In genomic region chr18:77314952-77315351, GRCh38 we compare ENCODE assay signal across 24 cellular contexts.
DNase-seq lines count a peak whose midpoint lies in the region; ATAC-seq, FAIRE-seq and TF ChIP-seq lines count a peak whose summit lies in the region.
"Had no signal": no experiment of that assay in that cellular context is flagged by ENCODE, and none has a peak within 500 bp of the region (broad histone marks: within the 10 kb centered on the region; RNA-seq: fewer than 3 reads in every experiment).

No MANE protein-coding gene starts in this region.

- H3K9me3 ChIP-seq in H1 (ENCODE audit: insufficient read depth in 2 of 2, low read depth in 1 of 2, low read length in 1 of 2) (no peaks in the 10 kb centered on the region), mucosa of descending colon (no peaks in the 10 kb centered on the region), suprapubic skin (no peaks in the 10 kb centered on the region)
- H3K9me3 ChIP-seq: A549; BE2C; BLaER1 treated with 17β-estradiol and CSF1 and Interleukin-3, amounts not matched to agents 10 nM and 100 nM; HAP-1 had no signal

- H4K5ac ChIP-seq in H1 (ENCODE audit: insufficient read length, low read depth, low read length), result no peak overlapping the region

- POLR2A ChIA-PET in H1 (lab: Charles Lee; ENCODE audit: partially characterized antibody) (no interaction called here), MCF 10A (lab: Yijun Ruan, JAX) (no interaction called here)

- no peaks in the 10 kb centered on the region for H3K27me3 Mint-ChIP-seq in GM23338 (ENCODE audit: insufficient read depth, low read depth, poor library complexity)
- H3K27me3 Mint-ChIP-seq in MCF 10A (ENCODE audit: insufficient read depth, unreplicated experiment), result no peaks in the 10 kb centered on the region

- H3K27ac ChIP-seq in GM23338 (ENCODE audit: low read depth), result no peak overlapping the region
- no peak overlapping the region for H3K27ac ChIP-seq in H1 (ENCODE audit: low read depth, low read length)
- H3K27ac ChIP-seq in suprapubic skin, result no peak overlapping the region
- H3K27ac ChIP-seq: A549; BLaER1 treated with 17β-estradiol and CSF1 and Interleukin-3, amounts not matched to agents 10 nM and 100 nM had no signal

- CTCF ChIA-PET in H1 (lab: Charles Lee; ENCODE audit: partially characterized antibody) (no interaction called here), MCF 10A (lab: Yijun Ruan, JAX) (no interaction called here)

- H3K23ac ChIP-seq in H1 (ENCODE audit: insufficient read length), result no peak overlapping the region

- H2BK120ac ChIP-seq in H1 (replicated peaks; ENCODE audit: low read depth, low read length), result no peak overlapping the region

- DNase-seq in GM23338 (ENCODE audit: low spot score) (no peak), H1 (ENCODE audit: low read depth in 1 of 2, low spot score in 2 of 2) (no peak), mucosa of descending colon (no peak), NCI-H526 treated with DMSO at 0.1 percent for 48 hours (lab: John Stamatoyannopoulos, UW) (no peak), suprapubic skin (ENCODE audit: low spot score in 2 of 2) (no peak), MCF 10A (ENCODE audit: unreplicated experiment) (no peak)
- DNase-seq: 8988T; ACHN; AML-193; BE2C; CD4-positive, alpha-beta T cell; CD8-positive, alpha-beta memory T cell; DMS53; DMS79 treated with DMSO at 0.1 percent for 48 hours; GF-D8; HFFc6 had no signal

- H4K8ac ChIP-seq in H1 (ENCODE audit: extremely low read depth, insufficient read depth, low read length), result no peak overlapping the region

- H2BK5ac ChIP-seq in H1 (ENCODE audit: low read depth, low read length), result no peak overlapping the region

- WGBS in H1 (ENCODE audit: extremely low coverage in 1 of 2, insufficient coverage in 1 of 2, insufficient read length in 1 of 2, insufficient replicate concordance in 2 of 2, low coverage in 1 of 2, low lambda C conversion rate in 2 of 2, missing lambda C conversion rate in 1 of 2), 2 experiments, result 92% methylated on average over 10 of the region's 10 CpGs; no CpG with 5 or more reads in 1 of the 2 experiments
- 96% methylated on average over 10 of the region's 10 CpGs for WGBS in suprapubic skin

- H3K9ac ChIP-seq in H1 (replicated peaks in 1 of 4; ENCODE audit: extremely low read depth in 1 of 4, low read depth in 3 of 4, low read length in 3 of 4), result no peak overlapping the region
- H3K9ac ChIP-seq: BLaER1 treated with 17β-estradiol and CSF1 and Interleukin-3, amounts not matched to agents 10 nM and 100 nM had no signal

- 0 out of 2 replicates have a peak, but pooled peaks cover 4% of the 10 kb centered on the region for H3K9me2 ChIP-seq in GM23338 (ENCODE audit: insufficient read depth)

- TF ChIP-seq CTCF in GM23338 (conservative IDR thresholded peaks at IDR 0.05; ENCODE audit: low read depth in 2 of 2), result no peak
- TF ChIP-seq CTCF in H1 (IDR thresholded peaks at IDR 0.05; ENCODE audit: control extremely low read depth in 1 of 3, insufficient read depth in 1 of 3, low read depth in 1 of 3, low read length in 3 of 3), result no peak
- no peak for TF ChIP-seq CTCF in mucosa of descending colon (IDR thresholded peaks at IDR 0.05)
- TF ChIP-seq CTCF in suprapubic skin (IDR thresholded peaks at IDR 0.05), result no peak
- TF ChIP-seq CTCF in MCF 10A (IDR thresholded peaks at IDR 0.05; ENCODE audit: unreplicated experiment), result no peak

- no peak overlapping the region for H3K4ac ChIP-seq in H1 (replicated peaks; ENCODE audit: insufficient read length, low read depth, low read length)

- no peaks in the 10 kb centered on the region for H3F3A ChIP-seq in GM23338 (replicated peaks; ENCODE audit: low read depth)

- TF ChIP-seq RAD21 in H1 (IDR thresholded peaks at IDR 0.05 in 1 of 2, conservative IDR thresholded peaks at IDR 0.05 in 1 of 2; ENCODE audit: low read depth in 2 of 2, low read length in 2 of 2), result no peak

- no peak overlapping the region for H3K4me2 ChIP-seq in GM23338
- H3K4me2 ChIP-seq in H1 (ENCODE audit: insufficient read depth in 1 of 2, low read depth in 2 of 2, low read length in 2 of 2), result no peak overlapping the region
- H3K4me2 ChIP-seq: A549; BLaER1 treated with 17β-estradiol and CSF1 and Interleukin-3, amounts not matched to agents 10 nM and 100 nM had no signal

- no peaks in the 10 kb centered on the region for H3K79me2 ChIP-seq in GM23338 (replicated peaks; ENCODE audit: insufficient read depth)
- H3K79me2 ChIP-seq in H1 (ENCODE audit: control insufficient read depth in 1 of 2, insufficient read depth in 2 of 2, low read length in 2 of 2), result no peaks in the 10 kb centered on the region

- intact Hi-C loops in mucosa of descending colon (cut with DNase I, micrococcal nuclease), result no loop called here
- intact Hi-C loops in MCF 10A (cut with micrococcal nuclease), result no loop called here

- H3K4me3 Mint-ChIP-seq in GM23338, result no peak overlapping the region
- H3K4me3 Mint-ChIP-seq in MCF 10A (ENCODE audit: unreplicated experiment), result no peak overlapping the region
- H3K4me3 Mint-ChIP-seq: CD14-positive monocyte; CD4-positive, alpha-beta T cell; CD8-positive, alpha-beta memory T cell; HFFc6 had no signal

- H2AFZ ChIP-seq in GM23338 (no peak overlapping the region), H1 (ENCODE audit: low read length) (no peak overlapping the region)

- H4K20me1 ChIP-seq in GM23338 (replicated peaks; ENCODE audit: insufficient read depth), result no peaks in the 10 kb centered on the region
- no peaks in the 10 kb centered on the region for H4K20me1 ChIP-seq in H1 (replicated peaks in 1 of 2; ENCODE audit: control insufficient read depth in 1 of 2, insufficient read depth in 2 of 2, low read length in 2 of 2)
- H4K20me1 ChIP-seq: BLaER1 treated with 17β-estradiol and CSF1 and Interleukin-3, amounts not matched to agents 10 nM and 100 nM had no signal

- H3K79me1 ChIP-seq in H1 (ENCODE audit: low read depth, low read length), result no peaks in the 10 kb centered on the region

- 0 out of 2 replicates have a peak overlapping the region, but pooled peaks have one; percentile 48 for H2AK5ac ChIP-seq in H1 (ENCODE audit: low read depth, low read length)

- H3K4me1 Mint-ChIP-seq in GM23338 (peaks cover 18% of the 10 kb centered on the region), MCF 10A (ENCODE audit: insufficient read depth, unreplicated experiment) (peaks cover 9% of the 10 kb centered on the region)
- H3K4me1 Mint-ChIP-seq: CD14-positive monocyte; CD8-positive, alpha-beta memory T cell had no signal

- no peak for ATAC-seq in GM23338
- peak; percentile 61 for ATAC-seq in mucosa of descending colon
- ATAC-seq in GM18519 (IDR thresholded peaks at IDR 0.05; ENCODE audit: low FRiP score, unreplicated experiment), result no peak
- ATAC-seq: A549 had no signal

- no peaks in the 10 kb centered on the region for H3K27me3 ChIP-seq in GM23338 (ENCODE audit: insufficient read depth)
- H3K27me3 ChIP-seq in H1 (replicated peaks in 1 of 4; ENCODE audit: control insufficient read depth in 3 of 4, extremely low read depth in 1 of 4, insufficient read depth in 3 of 4, low read length in 3 of 4), result no peaks in the 10 kb centered on the region
- no peaks in the 10 kb centered on the region for H3K27me3 ChIP-seq in suprapubic skin
- H3K27me3 ChIP-seq: BE2C; BLaER1 treated with 17β-estradiol and CSF1 and Interleukin-3, amounts not matched to agents 10 nM and 100 nM had no signal

- H3K23me2 ChIP-seq in H1 (ENCODE audit: low read depth, low read length), result no peaks in the 10 kb centered on the region

- H3K14ac ChIP-seq in H1 (ENCODE audit: insufficient read length), result no peak overlapping the region

- no peak overlapping the region for H4K91ac ChIP-seq in H1 (replicated peaks; ENCODE audit: insufficient read length, low read length)

- peak overlapping the region; percentile 47; the same call in 1 of the 2 replicates for H3K27ac Mint-ChIP-seq in GM23338
- no peak overlapping the region for H3K27ac Mint-ChIP-seq in MCF 10A (ENCODE audit: low read depth, unreplicated experiment)
- H3K27ac Mint-ChIP-seq: CD14-positive monocyte; CD4-positive, alpha-beta T cell; CD8-positive, alpha-beta memory T cell; HFFc6 had no signal

- no peak overlapping the region; the same call in 1 of the 2 replicates for H2BK12ac ChIP-seq in H1 (ENCODE audit: low read depth, low read length)

- peaks cover 19% of the 10 kb centered on the region for H3K4me1 ChIP-seq in GM23338 (ENCODE audit: insufficient read depth)
- H3K4me1 ChIP-seq in H1 (replicated peaks in 1 of 4; ENCODE audit: control insufficient read depth in 3 of 4, insufficient read depth in 4 of 4, low read length in 3 of 4), result no peaks in the 10 kb centered on the region
- no peaks in the 10 kb centered on the region for H3K4me1 ChIP-seq in mucosa of descending colon (ENCODE audit: low read depth)
- H3K4me1 ChIP-seq in suprapubic skin, result no peaks in the 10 kb centered on the region
- H3K4me1 ChIP-seq: A549, BE2C, HAP-1 had no signal

- TF ChIP-seq EP300 in H1 (IDR thresholded peaks at IDR 0.05; ENCODE audit: borderline replicate concordance in 1 of 2, low read depth in 2 of 2, low read length in 2 of 2) (no peak), suprapubic skin (IDR thresholded peaks at IDR 0.05) (no peak)

- H3K4me3 ChIP-seq in GM23338 (no peak overlapping the region), H1 (ENCODE audit: extremely low read depth in 1 of 4, insufficient read depth in 2 of 4, low read depth in 3 of 4, low read length in 4 of 4) (no peak overlapping the region), mucosa of descending colon (no peak overlapping the region), suprapubic skin (no peak overlapping the region)
- H3K4me3 ChIP-seq: A549; BLaER1 treated with 17β-estradiol and CSF1 and Interleukin-3, amounts not matched to agents 10 nM and 100 nM; HAP-1 had no signal

- H3K36me3 Mint-ChIP-seq in GM23338 (ENCODE audit: low read depth) (no peaks in the 10 kb centered on the region), MCF 10A (ENCODE audit: insufficient read depth, unreplicated experiment) (no peaks in the 10 kb centered on the region)
- H3K36me3 Mint-ChIP-seq: CD14-positive monocyte; CD8-positive, alpha-beta memory T cell had no signal

- H3K56ac ChIP-seq in H1 (replicated peaks; ENCODE audit: insufficient read length, low read depth, low read length), result no peak overlapping the region

- H3K36me3 ChIP-seq in GM23338 (ENCODE audit: insufficient read depth) (no peaks in the 10 kb centered on the region), H1 (ENCODE audit: control insufficient read depth in 2 of 4, insufficient read depth in 4 of 4, low read length in 3 of 4) (no peaks in the 10 kb centered on the region), mucosa of descending colon (ENCODE audit: low read depth) (no peaks in the 10 kb centered on the region), suprapubic skin (no peaks in the 10 kb centered on the region)
- H3K36me3 ChIP-seq: BE2C; BLaER1 treated with 17β-estradiol and CSF1 and Interleukin-3, amounts not matched to agents 10 nM and 100 nM; HAP-1 had no signal

- no peak overlapping the region for H3K18ac ChIP-seq in H1 (ENCODE audit: extremely low read depth, low read length)

- TF ChIP-seq POLR2A in H1 (IDR thresholded peaks at IDR 0.05; ENCODE audit: control extremely low read depth in 1 of 2, low read depth in 2 of 2, low read length in 2 of 2), result no peak
- TF ChIP-seq POLR2A in suprapubic skin (IDR thresholded peaks at IDR 0.05), result no peak

- BruUV-seq in MCF 10A (replicated peaks; lab: Mats Ljungman, UMichigan), result no TSS peak

- no peak overlapping the region for H2BK20ac ChIP-seq in H1 (ENCODE audit: low read length)

- no peaks in the 10 kb centered on the region for H3K9me3 Mint-ChIP-seq in GM23338
- H3K9me3 Mint-ChIP-seq in MCF 10A (ENCODE audit: unreplicated experiment), result no peaks in the 10 kb centered on the region
- H3K9me3 Mint-ChIP-seq: CD4-positive, alpha-beta T cell; CD8-positive, alpha-beta memory T cell had no signal

- H2BK15ac ChIP-seq in H1 (ENCODE audit: low read length), result no peak overlapping the region

- FAIRE-seq in H1 (lab: Jason Lieb, UNC), result no peak
- FAIRE-seq: A549, GM12891, GM18507, H54 had no signal
